In genomic region chr4:2364654-2365053, GRCh38 we compare ENCODE assay signal across 8 cellular contexts. TPM values are rescaled to one million over a fixed set of nuclear protein-coding genes. Genes with fewer than 3 reads are reported as not detected.
A peak's percentile ranks its signal among the peaks of the same experiment; 100 is the strongest.
DNase-seq lines count a peak whose midpoint lies in the region; ATAC-seq, FAIRE-seq and TF ChIP-seq lines count a peak whose summit lies in the region.

No MANE protein-coding gene starts in this region.

- H3K4me1 Mint-ChIP-seq in activated naive CD4-positive, alpha-beta T cell treated with anti-CD3 and anti-CD28 coated beads, Interleukin-2, amount 50 U/mL, for 24 hours, result peaks cover 9% of the 10 kb centered on the region
- peaks cover 22 to 24% of the 10 kb centered on the region in 2 donors for H3K4me1 Mint-ChIP-seq in immature natural killer cell

- H3K27me3 ChIP-seq in RWPE2 (ENCODE audit: insufficient read depth, poor library complexity, severe bottlenecking), result no peaks in the 10 kb centered on the region

- H3K27ac ChIP-seq in RWPE2 (ENCODE audit: poor library complexity, severe bottlenecking), result peak overlapping the region; percentile 8

- no peaks in the 10 kb centered on the region for H3K27me3 Mint-ChIP-seq in activated naive CD4-positive, alpha-beta T cell treated with anti-CD3 and anti-CD28 coated beads, Interleukin-2, amount 50 U/mL, for 24 hours
- H3K27me3 Mint-ChIP-seq in immature natural killer cell (ENCODE audit: low read depth in 3 of 3), result peaks cover 0 to 4% (median 4%) of the 10 kb centered on the region in 3 donors

- H3K27ac Mint-ChIP-seq in activated naive CD4-positive, alpha-beta T cell treated with anti-CD3 and anti-CD28 coated beads, Interleukin-2, amount 50 U/mL, for 24 hours, result peak overlapping the region; percentile 30
- H3K27ac Mint-ChIP-seq in immature natural killer cell, result peak overlapping the region; percentile 31 to 94 (median 78)

- peak overlapping the region; percentile 47 for H3K4me3 ChIP-seq in RWPE2 (ENCODE audit: severe bottlenecking)

- no peaks in the 10 kb centered on the region for H3K9me3 Mint-ChIP-seq in activated naive CD4-positive, alpha-beta T cell treated with anti-CD3 and anti-CD28 coated beads, Interleukin-2, amount 50 U/mL, for 24 hours
- H3K9me3 Mint-ChIP-seq in immature natural killer cell, result peaks cover 0 to 1% (median 0%) of the 10 kb centered on the region in 6 donors

- DNase-seq in RWPE2 (ENCODE audit: low spot score), result no peak
- peak; percentile 63 to 85 (median 83) for DNase-seq in immature natural killer cell
- peak in 2 of 3 donors; percentile 29 to 36 for DNase-seq in stimulated activated CD4-positive, alpha-beta T cell treated with anti-CD3 and anti-CD28 coated beads, TNF-alpha, amount 100 ng/mL, for 1 hour (ENCODE audit: low read depth in 3 of 3, low spot score in 1 of 3)
- DNase-seq in frontal cortex (ENCODE audit: low spot score in 2 of 2), result no peak

- no peaks in the 10 kb centered on the region for H3K36me3 Mint-ChIP-seq in activated naive CD4-positive, alpha-beta T cell treated with anti-CD3 and anti-CD28 coated beads, Interleukin-2, amount 50 U/mL, for 24 hours
- peaks cover 0 to 8% (median 7%) of the 10 kb centered on the region in 3 donors for H3K36me3 Mint-ChIP-seq in immature natural killer cell

- ATAC-seq in RWPE2 (ENCODE audit: low read depth) (peak; percentile 85), GM18498 (IDR thresholded peaks at IDR 0.05; ENCODE audit: unreplicated experiment) (no peak), GM21381 (IDR thresholded peaks at IDR 0.05; ENCODE audit: unreplicated experiment) (no peak), GM18870 (IDR thresholded peaks at IDR 0.05; ENCODE audit: unreplicated experiment) (no peak)

- no peak for TF ChIP-seq CTCF in RWPE2 (IDR thresholded peaks at IDR 0.05; ENCODE audit: poor library complexity, severe bottlenecking)

- FAIRE-seq in frontal cortex (lab: Jason Lieb, UNC), result no peak

- H3K4me1 ChIP-seq in RWPE2 (ENCODE audit: insufficient read depth, poor library complexity, severe bottlenecking), result peaks cover 7% of the 10 kb centered on the region

- H3K9me3 ChIP-seq in RWPE2 (ENCODE audit: severe bottlenecking), result no peaks in the 10 kb centered on the region

- H3K36me3 ChIP-seq in RWPE2 (ENCODE audit: low read depth), result no peaks in the 10 kb centered on the region

- peak overlapping the region; percentile 75 for H3K4me3 Mint-ChIP-seq in activated naive CD4-positive, alpha-beta T cell treated with anti-CD3 and anti-CD28 coated beads, Interleukin-2, amount 50 U/mL, for 24 hours
- peak overlapping the region; percentile 48 to 83 (median 76) for H3K4me3 Mint-ChIP-seq in immature natural killer cell

RNA-seq across cellular contexts. Expression of gene ZFYVE28, which starts 53.8 kb away (rescaled TPM):
- 10 to 100 TPM; 11.9 to 17.5 (median 14.4) TPM for polyA plus RNA-seq in immature natural killer cell
- 3.7 TPM for total RNA-seq in frontal cortex

RNA-seq across cellular contexts. Expression of gene CFAP99, which starts 54.1 kb away (rescaled TPM):
- polyA plus RNA-seq in immature natural killer cell, result not detected
- total RNA-seq in frontal cortex, result not detected

Comparison
In these comparisons a context has a peak if more than half of its experiments do, and no peak if none do; other contexts are left out.
1. DNase-seq: peak in immature natural killer cell (3 of 3) and stimulated activated CD4-positive, alpha-beta T cell treated with anti-CD3 and anti-CD28 coated beads, TNF-alpha, amount 100 ng/mL, for 1 hour (2 of 3); none in RWPE2 (single experiment) and frontal cortex (0 of 2).